Comparison of ENCODE assay signal across 1 cellular context in genomic region chr2:217873371-217873770, GRCh38.
TF ChIP-seq lines count a peak whose summit lies in the region.

No MANE protein-coding gene starts in this region.

TF ChIP-seq in K562, 482 proteins besides CTCF, POLR2A, EP300 and RAD21 (continued from another document):
- no peak for TF ChIP-seq MITF (IDR thresholded peaks at IDR 0.05)
- TF ChIP-seq ZNF444 (CRISPR knock-in tag; IDR thresholded peaks at IDR 0.05): no peak
- no peak for TF ChIP-seq CREBBP (IDR thresholded peaks at IDR 0.05; ENCODE audit: low read depth, low read length)
TF ChIP-seq in K562: peak in this region for 0.
